Comparison of ENCODE assay signal across 14 cellular contexts in the genomic region with DNA sequence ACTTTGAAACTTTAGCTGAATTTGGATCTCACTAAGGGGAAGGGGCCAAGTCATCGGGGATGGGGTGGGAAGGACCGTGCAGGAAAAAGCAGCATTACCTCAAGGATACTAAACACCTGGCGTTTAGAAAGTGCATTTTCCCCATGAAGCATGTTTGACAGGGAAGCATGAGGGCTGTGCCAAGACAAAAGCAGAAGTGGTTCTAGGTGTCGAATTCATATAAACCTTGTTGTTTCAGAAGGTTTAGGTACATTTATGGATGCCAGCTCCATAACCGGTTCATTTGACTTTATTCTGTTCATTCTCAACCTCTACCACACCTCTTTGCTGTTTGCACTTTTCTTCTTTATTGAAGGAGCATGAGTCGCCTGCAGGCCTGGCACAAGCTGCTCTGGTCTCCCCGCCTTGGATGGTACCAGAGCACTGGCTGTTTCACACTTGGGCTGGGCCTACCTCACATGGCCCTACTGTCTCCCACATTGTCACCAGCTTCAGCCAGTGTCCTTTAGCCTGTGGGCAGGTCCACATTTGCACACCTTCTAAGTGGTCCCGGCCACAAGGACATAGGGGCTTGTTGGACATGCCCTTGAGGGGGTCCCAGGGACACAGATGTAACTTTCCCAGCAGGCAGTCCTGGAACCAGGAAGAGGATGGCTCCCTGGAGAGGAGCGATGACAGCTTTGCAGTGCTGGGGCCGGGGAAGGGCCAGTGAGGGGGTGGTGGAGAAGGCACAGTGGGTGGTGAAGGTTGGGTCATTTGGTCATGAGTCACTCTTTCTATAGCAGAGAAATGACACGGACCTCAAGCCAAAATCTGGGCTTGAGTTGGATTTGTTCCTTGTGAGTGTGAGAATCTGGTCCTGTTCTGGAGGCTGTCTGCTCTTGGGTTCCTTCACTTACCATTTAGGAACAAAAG. TPM values are rescaled to one million over a fixed set of nuclear protein-coding genes. Genes with fewer than 3 reads are reported as not detected.
DNase-seq lines count a peak whose midpoint lies in the region; ATAC-seq, FAIRE-seq and TF ChIP-seq lines count a peak whose summit lies in the region.
"Had no signal": no experiment of that assay in that cellular context is flagged by ENCODE, and none has a peak within 500 bp of the region (broad histone marks: within the 10 kb centered on the region; RNA-seq: fewer than 3 reads in every experiment).

No MANE protein-coding gene starts in this region.

- H3K27ac Mint-ChIP-seq in Calu3 (ENCODE audit: unreplicated experiment), result no peak overlapping the region

- DNase-seq in A172 (ENCODE audit: low spot score) (peak; percentile 71), GM12891 (ENCODE audit: insufficient read length, low spot score) (no peak), PC-3 (peak; percentile 67), Calu3 (no peak), HPDE6-E6E7 (ENCODE audit: extremely low spot score) (no peak)
- no peak for DNase-seq in activated T-cell treated with anti-CD3 and anti-CD28 coated beads, Interleukin-2, amount 50 U/mL, for 4 hours
- DNase-seq: amniotic stem cell, C1 segment of cervical spinal cord, hypothalamus, NCI-H1694 treated with DMSO at 0.1 percent for 48 hours, pancreas had no signal

- no peaks in the 10 kb centered on the region for H3K27me3 ChIP-seq in PC-3 (ENCODE audit: low read length)
- H3K27me3 ChIP-seq in esophagus (ENCODE audit: control insufficient read depth in 1 of 2, insufficient read depth in 2 of 2, low read length in 2 of 2), result no peaks in the 10 kb centered on the region
- H3K27me3 ChIP-seq: pancreas had no signal

- H4K20me1 ChIP-seq in PC-3 (ENCODE audit: low read length), result peaks cover 13% of the 10 kb centered on the region

- no peak overlapping the region for H3K4me3 ChIP-seq in PC-3 (ENCODE audit: low read length)
- no peak overlapping the region for H3K4me3 ChIP-seq in esophagus (ENCODE audit: low read depth in 1 of 2, low read length in 2 of 2)
- H3K4me3 ChIP-seq: lung, pancreas had no signal

- H3K27ac ChIP-seq in PC-3 (ENCODE audit: low read length), result peak overlapping the region; percentile 76
- peak overlapping the region; percentile 63 to 87 for H3K27ac ChIP-seq in esophagus (ENCODE audit: low read depth in 2 of 2, low read length in 1 of 2)
- H3K27ac ChIP-seq: pancreas had no signal

- POLR2A ChIA-PET in PC-3 (lab: Charles Lee; ENCODE audit: unreplicated experiment), result no interaction called here

- CTCF ChIA-PET in PC-3 (lab: Charles Lee) (interaction anchor here (0.6 to 1.1 kb wide), 2 partner anchors 10 to 145 kb away, joined by 3 to 4 read pairs; no protein-coding TSS in a partner anchor), Calu3 (lab: Charles Lee) (no interaction called here)

- H3F3A ChIP-seq in PC-3 (ENCODE audit: low read length, unreplicated experiment), result no peaks in the 10 kb centered on the region

- BruUV-seq in PC-3 (replicated peaks; lab: Mats Ljungman, UMichigan) (no TSS peak), Calu3 (replicated peaks; lab: Mats Ljungman, UMichigan) (no TSS peak)

- no peak for TF ChIP-seq POLR2A in GM12891 (IDR thresholded peaks at IDR 0.05; ENCODE audit: low read depth, low read length)

- H3K9me3 ChIP-seq in PC-3 (ENCODE audit: low read length) (no peaks in the 10 kb centered on the region), esophagus (ENCODE audit: control insufficient read depth in 2 of 2, insufficient read depth in 1 of 2, low read depth in 1 of 2, low read length in 1 of 2) (no peaks in the 10 kb centered on the region)
- H3K9me3 ChIP-seq: pancreas had no signal

- intact Hi-C loops in PC-3 (cut with micrococcal nuclease), result no loop called here
- intact Hi-C loops in Calu3 (cut with micrococcal nuclease; ENCODE audit: unreplicated experiment), result no loop called here

- 52 to 62% methylated on average over 11 of the region's 11 CpGs for WGBS in esophagus, 2 donors

- H3K9me3 Mint-ChIP-seq in Calu3 (ENCODE audit: low read depth, unreplicated experiment), result no peaks in the 10 kb centered on the region
- no peaks in the 10 kb centered on the region for H3K9me3 Mint-ChIP-seq in activated T-cell treated with anti-CD3 and anti-CD28 coated beads, Interleukin-2, amount 50 U/mL, for 4 hours

- H3K4me1 ChIP-seq in PC-3 (ENCODE audit: insufficient read depth, low read length) (peaks cover 22% of the 10 kb centered on the region), esophagus (ENCODE audit: control insufficient read depth in 2 of 2, insufficient read depth in 2 of 2, low read length in 1 of 2) (peaks cover 7 to 10% of the 10 kb centered on the region in 2 donors)

- ATAC-seq in PC-3 (peak; percentile 66), HG02610 (IDR thresholded peaks at IDR 0.05; ENCODE audit: unreplicated experiment) (no peak)
- ATAC-seq in activated T-cell treated with anti-CD3 and anti-CD28 coated beads, Interleukin-2, amount 50 U/mL, for 4 hours, result no peak
- ATAC-seq: pancreas had no signal

- no peak for TF ChIP-seq CTCF in PC-3 (conservative IDR thresholded peaks at IDR 0.05; ENCODE audit: low read depth, low read length)
- TF ChIP-seq CTCF in Calu3 (IDR thresholded peaks at IDR 0.05; ENCODE audit: unreplicated experiment), result no peak

- peak overlapping the region; percentile 30 for H3K9ac ChIP-seq in PC-3 (ENCODE audit: low read length)

- H3K4me2 ChIP-seq in PC-3 (ENCODE audit: low read length), result peak overlapping the region; percentile 43

- H3K79me2 ChIP-seq in PC-3 (ENCODE audit: low read length), result peaks cover 16% of the 10 kb centered on the region

- H3K9me2 ChIP-seq in PC-3 (replicated peaks; ENCODE audit: low read length), result no peaks in the 10 kb centered on the region

- no peaks in the 10 kb centered on the region for H3K27me3 Mint-ChIP-seq in Calu3 (ENCODE audit: unreplicated experiment)
- H3K27me3 Mint-ChIP-seq in activated T-cell treated with anti-CD3 and anti-CD28 coated beads, Interleukin-2, amount 50 U/mL, for 4 hours (ENCODE audit: low read depth), result peaks cover 28% of the 10 kb centered on the region

- H3K36me3 Mint-ChIP-seq in Calu3 (ENCODE audit: insufficient read depth, unreplicated experiment), result peaks cover 32% of the 10 kb centered on the region
- H3K36me3 Mint-ChIP-seq in activated T-cell treated with anti-CD3 and anti-CD28 coated beads, Interleukin-2, amount 50 U/mL, for 4 hours (ENCODE audit: insufficient read depth), result no peaks in the 10 kb centered on the region

- H2AFZ ChIP-seq in PC-3 (ENCODE audit: low read length), result no peak overlapping the region

- peaks cover 27% of the 10 kb centered on the region for H3K4me1 Mint-ChIP-seq in Calu3 (ENCODE audit: low read depth, unreplicated experiment)
- peaks cover 11% of the 10 kb centered on the region for H3K4me1 Mint-ChIP-seq in activated T-cell treated with anti-CD3 and anti-CD28 coated beads, Interleukin-2, amount 50 U/mL, for 4 hours (ENCODE audit: low read depth)

- peak; percentile 66 for FAIRE-seq in GM12891 (lab: Jason Lieb, UNC)
- FAIRE-seq: pancreas had no signal

- no peaks in the 10 kb centered on the region for H3K36me3 ChIP-seq in PC-3 (ENCODE audit: low read depth, low read length)
- no peaks in the 10 kb centered on the region for H3K36me3 ChIP-seq in esophagus (ENCODE audit: control insufficient read depth in 2 of 2, insufficient read depth in 2 of 2, low read length in 1 of 2)
- H3K36me3 ChIP-seq: pancreas had no signal

- H3K4me3 Mint-ChIP-seq in Calu3 (ENCODE audit: low read depth, unreplicated experiment), result no peak overlapping the region
- H3K4me3 Mint-ChIP-seq in activated T-cell treated with anti-CD3 and anti-CD28 coated beads, Interleukin-2, amount 50 U/mL, for 4 hours, result no peak overlapping the region

TF ChIP-seq in GM12891, 5 proteins besides CTCF, POLR2A, EP300 and RAD21:
- TF ChIP-seq PAX5 (IDR thresholded peaks at IDR 0.05; ENCODE audit: insufficient read depth, low read length, severe bottlenecking), result no peak
- no peak for TF ChIP-seq TAF1 (IDR thresholded peaks at IDR 0.05; ENCODE audit: low read depth, low read length)
- TF ChIP-seq POU2F2 (IDR thresholded peaks at IDR 0.05; ENCODE audit: low read depth, low read length), result no peak
- no peak for TF ChIP-seq POLR2AphosphoS5 (IDR thresholded peaks at IDR 0.05; ENCODE audit: low read depth, low read length)
- peak; percentile 52 for TF ChIP-seq SPI1 (IDR thresholded peaks at IDR 0.05; ENCODE audit: low read depth, low read length)
TF ChIP-seq in GM12891: peak in this region for 1.

RNA-seq across cellular contexts. Expression of a gene that starts 3.2 kb away (rescaled TPM):
- 0.10 TPM in 1 of 2 replicates, not detected in the other for total RNA-seq in A172 (2014; rRNA removed; shearing (Covaris generic))
- 0.08 TPM for polyA plus RNA-seq in GM12891 (2012; ENCODE audit: low read depth, missing spikeins)
- total RNA-seq in PC-3 (2014; rRNA removed) (231 and 289 TPM in 2 replicates), Calu3 (2022) (153 and 174 TPM in 2 replicates)
- polyA plus RNA-seq in esophagus, result 10 to 100 TPM; 69.6 to 86.4 TPM
- total RNA-seq in activated T-cell treated with anti-CD3 and anti-CD28 coated beads, Interleukin-2, amount 50 U/mL, for 4 hours, result under 1 TPM; 0.21 to 0.30 (median 0.28) TPM

Comparison
In these comparisons a context has a peak if more than half of its experiments do, and no peak if none do; other contexts are left out.
1. DNase-seq: peak in A172 (single experiment) and PC-3 (single experiment); none in GM12891 (single experiment), Calu3 (single experiment), activated T-cell treated with anti-CD3 and anti-CD28 coated beads, Interleukin-2, amount 50 U/mL, for 4 hours (single experiment) and HPDE6-E6E7 (single experiment).
2. RNA of a gene that starts 3.2 kb away (total RNA-seq): 231 to 289 TPM in PC-3 and 153 to 174 TPM in Calu3; 0.21 to 0.30 TPM in activated T-cell treated with anti-CD3 and anti-CD28 coated beads, Interleukin-2, amount 50 U/mL, for 4 hours and 0.10 TPM in A172; every median in the first group is over 100 times any median in the second.